Comparison of ENCODE assay signal across 8 cellular contexts in genomic region chr16:22007509-22008214, GRCh38. TPM values are rescaled to one million over a fixed set of nuclear protein-coding genes. Genes with fewer than 3 reads are reported as not detected.
DNase-seq lines count a peak whose midpoint lies in the region; ATAC-seq, FAIRE-seq and TF ChIP-seq lines count a peak whose summit lies in the region.

MOSMO (plus strand) TSS chr16:22008111; CDS start chr16:22008302, 191 bp downstream.

- H3K4me2 ChIP-seq in MM.1S (ENCODE audit: low read depth, low read length) (peak within 1 kb of the TSS; percentile 98), smooth muscle cell (peak within 1 kb of the TSS; percentile 100)

- H3K4me1 ChIP-seq in MM.1S (ENCODE audit: low read length) (peaks cover 7% of the 10 kb centered on the region; the same call in 1 of the 2 replicates), smooth muscle cell (ENCODE audit: low read depth) (peaks cover 10% of the 10 kb centered on the region)

- H3K4me3 ChIP-seq in MM.1S (ENCODE audit: low read length) (peak within 1 kb of the TSS; percentile 92), bronchial epithelial cell (ENCODE audit: low read depth, low read length) (peak within 1 kb of the TSS; percentile 87), smooth muscle cell (peak within 1 kb of the TSS; percentile 91)

- H3K9ac ChIP-seq in MM.1S (ENCODE audit: low read length), result peak within 1 kb of the TSS; percentile 79
- H3K9ac ChIP-seq in smooth muscle cell (ENCODE audit: low read depth), result peak within 1 kb of the TSS; percentile 79

- 14% methylated on average over 39 of the region's 78 CpGs for WGBS in smooth muscle cell (ENCODE audit: low lambda C conversion rate)

- peak; percentile 83 for DNase-seq in CD1c-positive myeloid dendritic cell (ENCODE audit: extremely low spot score)
- peak; percentile 65 for DNase-seq in MM.1S
- peak; percentile 64 for DNase-seq in bronchial epithelial cell (ENCODE audit: low read depth)
- DNase-seq in inferior parietal cortex (ENCODE audit: extremely low spot score), result peak; percentile 51
- DNase-seq in smooth muscle cell (lab: John Stamatoyannopoulos, UW; ENCODE audit: unreplicated experiment), result peak; percentile 21

- H4K20me1 ChIP-seq in MM.1S (ENCODE audit: insufficient read depth, low read length), result no peaks in the 10 kb centered on the region
- peaks cover 39% of the 10 kb centered on the region for H4K20me1 ChIP-seq in smooth muscle cell (ENCODE audit: low read depth)

- no peak for FAIRE-seq in bronchial epithelial cell (lab: Jason Lieb, UNC)

- H3K36me3 ChIP-seq in MM.1S (replicated peaks; ENCODE audit: insufficient read depth, low read length), result no peaks in the 10 kb centered on the region
- H3K36me3 ChIP-seq in bronchial epithelial cell (ENCODE audit: control insufficient read depth, insufficient read depth, low read length), result no peaks in the 10 kb centered on the region
- no peaks in the 10 kb centered on the region for H3K36me3 ChIP-seq in smooth muscle cell (ENCODE audit: low read depth)

- ATAC-seq in GM19467 (IDR thresholded peaks at IDR 0.05; ENCODE audit: unreplicated experiment) (peak; percentile 64), HG02970 (IDR thresholded peaks at IDR 0.05; ENCODE audit: low FRiP score, unreplicated experiment) (no peak)

- H3K79me2 ChIP-seq in MM.1S (ENCODE audit: low read length) (peaks cover 40% of the 10 kb centered on the region), smooth muscle cell (ENCODE audit: low read depth) (peaks cover 44% of the 10 kb centered on the region)

- TF ChIP-seq CTCF in MM.1S (IDR thresholded peaks at IDR 0.05; ENCODE audit: low read length) (no peak), VCaP (conservative IDR thresholded peaks at IDR 0.05) (no peak), bronchial epithelial cell (IDR thresholded peaks at IDR 0.05; ENCODE audit: insufficient read depth, low read length, severe bottlenecking) (no peak), smooth muscle cell (IDR thresholded peaks at IDR 0.05; ENCODE audit: borderline replicate concordance, insufficient read depth, poor library complexity, severe bottlenecking) (no peak)

- no peaks in the 10 kb centered on the region for H3K27me3 ChIP-seq in MM.1S (replicated peaks; ENCODE audit: insufficient read depth, low read length)
- H3K27me3 ChIP-seq in bronchial epithelial cell (ENCODE audit: control insufficient read depth, insufficient read depth, low read length), result no peaks in the 10 kb centered on the region
- H3K27me3 ChIP-seq in smooth muscle cell (ENCODE audit: low read depth), result no peaks in the 10 kb centered on the region

- H3K9me2 ChIP-seq in MM.1S (replicated peaks; ENCODE audit: insufficient read depth, low read length), result no peaks in the 10 kb centered on the region

- H3K27ac ChIP-seq in MM.1S (ENCODE audit: low read length), result peak within 1 kb of the TSS; percentile 21; the same call in 1 of the 2 replicates
- peak within 1 kb of the TSS; percentile 86 for H3K27ac ChIP-seq in VCaP
- H3K27ac ChIP-seq in smooth muscle cell (ENCODE audit: low read depth), result no peak within 1 kb of the TSS

- H3F3A ChIP-seq in MM.1S (ENCODE audit: insufficient read depth, low read length) (peaks cover 6% of the 10 kb centered on the region; the same call in 1 of the 2 replicates), smooth muscle cell (ENCODE audit: low read depth) (no peaks in the 10 kb centered on the region)

- H2AFZ ChIP-seq in MM.1S (ENCODE audit: low read length) (peak within 1 kb of the TSS; percentile 98), smooth muscle cell (ENCODE audit: low read depth) (peak within 1 kb of the TSS; percentile 86)

- H3K9me3 ChIP-seq in MM.1S (replicated peaks; ENCODE audit: insufficient read depth, low read length) (no peaks in the 10 kb centered on the region), smooth muscle cell (replicated peaks; ENCODE audit: low read depth) (no peaks in the 10 kb centered on the region)

RNA-seq across cellular contexts. Expression of gene MOSMO, which starts in this region (rescaled TPM):
- total RNA-seq in bronchial epithelial cell, result 9.7 and 17.6 TPM in 2 replicates
- total RNA-seq in smooth muscle cell, result 18.6 and 20.7 TPM in 2 replicates
- polyA plus RNA-seq in smooth muscle cell, result 2.8 and 4.8 TPM in 2 replicates

Comparison
In these comparisons a context has a peak if more than half of its experiments do, and no peak if none do; other contexts are left out.
1. DNase-seq: peak in every context shown above with its lines; median percentile 83 in CD1c-positive myeloid dendritic cell; 65 in MM.1S; 64 in bronchial epithelial cell; 51 in inferior parietal cortex; 21 in smooth muscle cell.